8 cellular contexts compared by ENCODE assay signal in the genomic region with DNA sequence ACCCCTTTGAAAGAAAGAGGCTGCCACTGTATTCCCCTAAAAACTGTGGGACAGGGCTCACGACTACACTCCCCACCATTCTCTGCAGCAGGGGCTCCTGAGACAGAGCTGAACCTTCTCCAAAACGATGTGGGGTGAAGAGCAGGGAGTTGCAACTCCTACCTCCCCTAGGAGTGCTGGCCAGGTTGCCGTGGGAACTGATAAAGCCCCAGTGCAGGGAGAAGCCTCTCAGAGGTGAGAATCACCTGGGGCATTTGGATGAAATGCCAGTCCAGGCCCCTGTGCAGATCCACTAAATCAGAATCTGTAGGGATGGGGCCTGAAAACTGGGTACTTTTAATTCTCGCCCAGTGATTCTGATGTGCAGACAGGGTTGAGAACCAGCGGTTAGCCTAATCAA. TPM values are rescaled to one million over a fixed set of nuclear protein-coding genes. Genes with fewer than 3 reads are reported as not detected.
DNase-seq lines count a peak whose midpoint lies in the region; ATAC-seq and TF ChIP-seq lines count a peak whose summit lies in the region.

No MANE protein-coding gene starts in this region.

- no peaks in the 10 kb centered on the region for H3K9me3 Mint-ChIP-seq in chondrocyte (ENCODE audit: low read depth)

- H3K27ac Mint-ChIP-seq in chondrocyte (ENCODE audit: unreplicated experiment) = peak overlapping the region; percentile 95

- peaks cover 0 to 5% (median 0%) of the 10 kb centered on the region in 11 experiments; a peak in 1 of 22 replicates for H3K27me3 ChIP-seq in BLaER1 treated with 17β-estradiol and CSF1 and Interleukin-3, amounts not matched to agents 10 nM and 100 nM
- H3K27me3 ChIP-seq in mucosa of rectum (ENCODE audit: control insufficient read depth in 2 of 2, insufficient read depth in 2 of 2, low read length in 2 of 2) = no peaks in the 10 kb centered on the region

- H3K27me3 Mint-ChIP-seq in chondrocyte (ENCODE audit: low read depth) = no peaks in the 10 kb centered on the region

- H3K27ac ChIP-seq in BLaER1 treated with 17β-estradiol and CSF1 and Interleukin-3, amounts not matched to agents 10 nM and 100 nM = peak overlapping the region; percentile 93 to 99 (median 97)
- peak overlapping the region; percentile 99 to 100 for H3K27ac ChIP-seq in mucosa of rectum (ENCODE audit: low read depth in 2 of 2, low read length in 2 of 2)

- H3K9ac ChIP-seq in BLaER1 treated with 17β-estradiol and CSF1 and Interleukin-3, amounts not matched to agents 10 nM and 100 nM = peak overlapping the region; percentile 90 to 99 (median 95)
- peak overlapping the region; percentile 99 to 100 for H3K9ac ChIP-seq in mucosa of rectum (ENCODE audit: low read depth in 1 of 2, low read length in 2 of 2)

- no peaks in the 10 kb centered on the region for H3K9me3 ChIP-seq in BLaER1 treated with 17β-estradiol and CSF1 and Interleukin-3, amounts not matched to agents 10 nM and 100 nM (replicated peaks in 1 of 11)
- H3K9me3 ChIP-seq in mucosa of rectum (ENCODE audit: control insufficient read depth in 2 of 2, low read length in 2 of 2) = no peaks in the 10 kb centered on the region

- no peak for DNase-seq in Jurkat, Clone E6-1 (ENCODE audit: low read depth, low spot score)
- no peak for DNase-seq in chondrocyte (ENCODE audit: low spot score)
- no peak for DNase-seq in stimulated activated CD4-positive, alpha-beta T cell treated with anti-CD3 and anti-CD28 coated beads, Interleukin-12 subunit alpha, Interleukin-12 subunit beta, amount 100 ng/mL, for 4 hours
- DNase-seq in DMS79 (lab: John Stamatoyannopoulos, UW) = no peak

- peaks cover 40 to 64% (median 54%) of the 10 kb centered on the region in 10 experiments for H3K4me1 ChIP-seq in BLaER1 treated with 17β-estradiol and CSF1 and Interleukin-3, amounts not matched to agents 10 nM and 100 nM
- H3K4me1 ChIP-seq in mucosa of rectum (ENCODE audit: control insufficient read depth in 2 of 2, insufficient read depth in 2 of 2, low read length in 2 of 2) = peaks cover 31 to 35% of the 10 kb centered on the region in 2 donors

- no peaks in the 10 kb centered on the region for H3K36me3 Mint-ChIP-seq in chondrocyte (ENCODE audit: low read depth)

- H3K4me2 ChIP-seq in BLaER1 treated with 17β-estradiol and CSF1 and Interleukin-3, amounts not matched to agents 10 nM and 100 nM = peak overlapping the region; percentile 84 to 98 (median 91)

- H3K4me3 Mint-ChIP-seq in chondrocyte (ENCODE audit: unreplicated experiment) = peak overlapping the region; percentile 82

- H3K4me3 ChIP-seq in BLaER1 treated with 17β-estradiol and CSF1 and Interleukin-3, amounts not matched to agents 10 nM and 100 nM = peak overlapping the region; percentile 70 to 84 (median 76)
- H3K4me3 ChIP-seq in Jurkat, Clone E6-1 (ENCODE audit: low read length) = peak overlapping the region; percentile 67
- H3K4me3 ChIP-seq in mucosa of rectum (ENCODE audit: low read length in 2 of 2) = peak overlapping the region; percentile 79 to 90

- no peak for TF ChIP-seq CTCF in chondrocyte (IDR thresholded peaks at IDR 0.05)

- no peaks in the 10 kb centered on the region; a peak in 1 of 22 replicates for H4K20me1 ChIP-seq in BLaER1 treated with 17β-estradiol and CSF1 and Interleukin-3, amounts not matched to agents 10 nM and 100 nM

- H3K36me3 ChIP-seq in BLaER1 treated with 17β-estradiol and CSF1 and Interleukin-3, amounts not matched to agents 10 nM and 100 nM = no peaks in the 10 kb centered on the region
- no peaks in the 10 kb centered on the region for H3K36me3 ChIP-seq in mucosa of rectum (ENCODE audit: control insufficient read depth in 2 of 2, insufficient read depth in 2 of 2, low read length in 2 of 2)

- ATAC-seq in HG02642 (IDR thresholded peaks at IDR 0.05; ENCODE audit: poor library complexity, unreplicated experiment) (no peak), HG02588 (IDR thresholded peaks at IDR 0.05; ENCODE audit: unreplicated experiment) (no peak)

- peaks cover 38% of the 10 kb centered on the region for H3K4me1 Mint-ChIP-seq in chondrocyte (ENCODE audit: low read depth)

RNA-seq across cellular contexts. Expression of a gene that starts 0.9 kb away (rescaled TPM):
- 12.1 TPM for polyA plus RNA-seq in Jurkat, Clone E6-1 (2012; ENCODE audit: insufficient read depth, insufficient read length)
- total RNA-seq in chondrocyte = 7.6 to 10.6 TPM (median 7.9 TPM) in 3 replicates

RNA-seq across cellular contexts. Expression of a gene that starts 42.0 kb away (rescaled TPM):
- polyA plus RNA-seq in Jurkat, Clone E6-1 (2012; ENCODE audit: insufficient read depth, insufficient read length) = not detected
- total RNA-seq in chondrocyte = 0.10 to 0.12 TPM in 2 of 3 replicates, not detected in the other

RNA-seq across cellular contexts. Expression of a gene that starts 58.8 kb away (rescaled TPM):
- not detected for polyA plus RNA-seq in Jurkat, Clone E6-1 (2012; ENCODE audit: insufficient read depth, insufficient read length)
- not detected in 3 replicates for total RNA-seq in chondrocyte
